Comparison of ENCODE assay signal across 5 cellular contexts in genomic region chr5:126675338-126675737, GRCh38.
"Had no signal": no experiment of that assay in that cellular context is flagged by ENCODE, and none has a peak within 500 bp of the region (broad histone marks: within the 10 kb centered on the region; RNA-seq: fewer than 3 reads in every experiment).

No MANE protein-coding gene starts in this region.

- H3K36me3 ChIP-seq: brain microvascular endothelial cell, cardiac muscle cell, MG63, WERI-Rb-1 had no signal

- H3K4me3 ChIP-seq: cardiac muscle cell, MG63, SK-N-MC had no signal

- H3K27ac ChIP-seq: brain microvascular endothelial cell, cardiac muscle cell, SK-N-MC, WERI-Rb-1 had no signal

- H3K27me3 ChIP-seq: brain microvascular endothelial cell, cardiac muscle cell, MG63 had no signal
